ENCODE assay signal across 1 cellular context in genomic region chr5:137752873-137753226, GRCh38.
TF ChIP-seq lines count a peak whose summit lies in the region.

No MANE protein-coding gene starts in this region.

TF ChIP-seq in GM23338, 12 proteins besides CTCF, POLR2A, EP300 and RAD21 (continued from another document):
- TF ChIP-seq ZNF462 (CRISPR knock-in tag; IDR thresholded peaks at IDR 0.05) = no peak
- TF ChIP-seq ZNF114 (CRISPR knock-in tag; IDR thresholded peaks at IDR 0.05) = no peak
- no peak for TF ChIP-seq ZNF331 (CRISPR knock-in tag; IDR thresholded peaks at IDR 0.05; ENCODE audit: low read depth)
- no peak for TF ChIP-seq POLR2AphosphoS5 (IDR thresholded peaks at IDR 0.05; ENCODE audit: low read depth)
- no peak for TF ChIP-seq CREB1 (CRISPR knock-in tag; IDR thresholded peaks at IDR 0.05; ENCODE audit: low read depth)
- TF ChIP-seq REST (IDR thresholded peaks at IDR 0.05; ENCODE audit: unreplicated experiment) = no peak
- TF ChIP-seq JUNB (IDR thresholded peaks at IDR 0.05; ENCODE audit: unreplicated experiment) = no peak
